In the genomic region with DNA sequence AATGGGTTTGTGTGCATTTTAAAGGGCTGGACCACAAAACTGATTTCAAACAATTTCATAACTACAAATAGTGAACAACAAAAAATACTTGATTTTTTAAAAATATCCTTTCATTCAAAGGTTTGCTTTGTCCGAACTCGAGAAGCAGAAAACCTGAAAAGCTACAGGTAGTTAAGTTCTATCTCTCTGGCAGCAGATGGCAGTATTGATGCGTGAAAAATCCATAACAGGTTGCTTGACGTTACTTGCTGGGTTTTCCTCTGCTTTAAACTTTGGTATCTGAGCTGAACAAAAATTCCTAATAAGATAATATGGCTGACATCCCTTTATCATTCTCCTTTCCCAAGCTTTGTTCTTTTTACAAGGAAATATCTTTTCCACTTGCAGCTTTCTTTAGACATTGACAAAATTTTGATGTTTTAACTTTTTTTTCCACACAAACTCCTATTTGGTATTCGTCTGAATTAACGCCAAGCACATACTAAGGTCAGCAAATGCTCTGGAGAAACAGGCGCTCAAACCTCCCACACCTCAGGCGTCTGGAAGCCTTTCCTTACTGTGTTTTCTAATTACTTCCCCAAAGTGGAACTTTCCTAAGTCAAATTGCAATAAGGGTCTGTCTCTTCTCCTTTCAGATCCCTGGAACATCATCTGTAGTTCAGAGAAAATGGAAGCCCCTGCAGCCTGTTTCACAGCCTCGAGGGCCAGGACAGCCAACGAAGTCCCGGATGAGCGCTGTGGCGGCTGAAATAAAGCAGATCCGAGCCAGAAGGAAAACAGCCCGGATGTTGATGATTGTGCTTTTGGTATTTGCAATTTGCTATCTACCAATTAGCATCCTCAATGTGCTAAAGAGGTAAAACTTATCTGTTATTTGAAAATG, we compare ENCODE assay signal across 1 cellular context.
TF ChIP-seq lines count a peak whose summit lies in the region.

No MANE protein-coding gene starts in this region.

TF ChIP-seq in K562, 482 proteins besides CTCF, POLR2A, EP300 and RAD21 (continued from another document):
- TF ChIP-seq, protein P1, sequence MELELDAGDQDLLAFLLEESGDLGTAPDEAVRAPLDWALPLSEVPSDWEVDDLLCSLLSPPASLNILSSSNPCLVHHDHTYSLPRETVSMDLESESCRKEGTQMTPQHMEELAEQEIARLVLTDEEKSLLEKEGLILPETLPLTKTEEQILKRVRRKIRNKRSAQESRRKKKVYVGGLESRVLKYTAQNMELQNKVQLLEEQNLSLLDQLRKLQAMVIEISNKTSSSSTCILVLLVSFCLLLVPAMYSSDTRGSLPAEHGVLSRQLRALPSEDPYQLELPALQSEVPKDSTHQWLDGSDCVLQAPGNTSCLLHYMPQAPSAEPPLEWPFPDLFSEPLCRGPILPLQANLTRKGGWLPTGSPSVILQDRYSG (tag; conservative IDR thresholded peaks at IDR 0.05; ENCODE audit: low read depth), result no peak
- TF ChIP-seq FOXA1 (IDR thresholded peaks at IDR 0.05; ENCODE audit: borderline replicate concordance) (no peak), SP2 (IDR thresholded peaks at IDR 0.05; ENCODE audit: extremely low read depth, low read depth, low read length, poor library complexity, severe bottlenecking) (no peak), MYBL2 (IDR thresholded peaks at IDR 0.05; ENCODE audit: low read depth) (no peak), MYBL2 (CRISPR knock-in tag; IDR thresholded peaks at IDR 0.05; ENCODE audit: borderline replicate concordance) (no peak), FOSL1 (tag; conservative IDR thresholded peaks at IDR 0.05) (no peak), NCOA1 (IDR thresholded peaks at IDR 0.05; ENCODE audit: low read depth) (no peak), HDAC6 (IDR thresholded peaks at IDR 0.05; ENCODE audit: low read depth, low read length) (no peak)
- TF ChIP-seq, protein P2, sequence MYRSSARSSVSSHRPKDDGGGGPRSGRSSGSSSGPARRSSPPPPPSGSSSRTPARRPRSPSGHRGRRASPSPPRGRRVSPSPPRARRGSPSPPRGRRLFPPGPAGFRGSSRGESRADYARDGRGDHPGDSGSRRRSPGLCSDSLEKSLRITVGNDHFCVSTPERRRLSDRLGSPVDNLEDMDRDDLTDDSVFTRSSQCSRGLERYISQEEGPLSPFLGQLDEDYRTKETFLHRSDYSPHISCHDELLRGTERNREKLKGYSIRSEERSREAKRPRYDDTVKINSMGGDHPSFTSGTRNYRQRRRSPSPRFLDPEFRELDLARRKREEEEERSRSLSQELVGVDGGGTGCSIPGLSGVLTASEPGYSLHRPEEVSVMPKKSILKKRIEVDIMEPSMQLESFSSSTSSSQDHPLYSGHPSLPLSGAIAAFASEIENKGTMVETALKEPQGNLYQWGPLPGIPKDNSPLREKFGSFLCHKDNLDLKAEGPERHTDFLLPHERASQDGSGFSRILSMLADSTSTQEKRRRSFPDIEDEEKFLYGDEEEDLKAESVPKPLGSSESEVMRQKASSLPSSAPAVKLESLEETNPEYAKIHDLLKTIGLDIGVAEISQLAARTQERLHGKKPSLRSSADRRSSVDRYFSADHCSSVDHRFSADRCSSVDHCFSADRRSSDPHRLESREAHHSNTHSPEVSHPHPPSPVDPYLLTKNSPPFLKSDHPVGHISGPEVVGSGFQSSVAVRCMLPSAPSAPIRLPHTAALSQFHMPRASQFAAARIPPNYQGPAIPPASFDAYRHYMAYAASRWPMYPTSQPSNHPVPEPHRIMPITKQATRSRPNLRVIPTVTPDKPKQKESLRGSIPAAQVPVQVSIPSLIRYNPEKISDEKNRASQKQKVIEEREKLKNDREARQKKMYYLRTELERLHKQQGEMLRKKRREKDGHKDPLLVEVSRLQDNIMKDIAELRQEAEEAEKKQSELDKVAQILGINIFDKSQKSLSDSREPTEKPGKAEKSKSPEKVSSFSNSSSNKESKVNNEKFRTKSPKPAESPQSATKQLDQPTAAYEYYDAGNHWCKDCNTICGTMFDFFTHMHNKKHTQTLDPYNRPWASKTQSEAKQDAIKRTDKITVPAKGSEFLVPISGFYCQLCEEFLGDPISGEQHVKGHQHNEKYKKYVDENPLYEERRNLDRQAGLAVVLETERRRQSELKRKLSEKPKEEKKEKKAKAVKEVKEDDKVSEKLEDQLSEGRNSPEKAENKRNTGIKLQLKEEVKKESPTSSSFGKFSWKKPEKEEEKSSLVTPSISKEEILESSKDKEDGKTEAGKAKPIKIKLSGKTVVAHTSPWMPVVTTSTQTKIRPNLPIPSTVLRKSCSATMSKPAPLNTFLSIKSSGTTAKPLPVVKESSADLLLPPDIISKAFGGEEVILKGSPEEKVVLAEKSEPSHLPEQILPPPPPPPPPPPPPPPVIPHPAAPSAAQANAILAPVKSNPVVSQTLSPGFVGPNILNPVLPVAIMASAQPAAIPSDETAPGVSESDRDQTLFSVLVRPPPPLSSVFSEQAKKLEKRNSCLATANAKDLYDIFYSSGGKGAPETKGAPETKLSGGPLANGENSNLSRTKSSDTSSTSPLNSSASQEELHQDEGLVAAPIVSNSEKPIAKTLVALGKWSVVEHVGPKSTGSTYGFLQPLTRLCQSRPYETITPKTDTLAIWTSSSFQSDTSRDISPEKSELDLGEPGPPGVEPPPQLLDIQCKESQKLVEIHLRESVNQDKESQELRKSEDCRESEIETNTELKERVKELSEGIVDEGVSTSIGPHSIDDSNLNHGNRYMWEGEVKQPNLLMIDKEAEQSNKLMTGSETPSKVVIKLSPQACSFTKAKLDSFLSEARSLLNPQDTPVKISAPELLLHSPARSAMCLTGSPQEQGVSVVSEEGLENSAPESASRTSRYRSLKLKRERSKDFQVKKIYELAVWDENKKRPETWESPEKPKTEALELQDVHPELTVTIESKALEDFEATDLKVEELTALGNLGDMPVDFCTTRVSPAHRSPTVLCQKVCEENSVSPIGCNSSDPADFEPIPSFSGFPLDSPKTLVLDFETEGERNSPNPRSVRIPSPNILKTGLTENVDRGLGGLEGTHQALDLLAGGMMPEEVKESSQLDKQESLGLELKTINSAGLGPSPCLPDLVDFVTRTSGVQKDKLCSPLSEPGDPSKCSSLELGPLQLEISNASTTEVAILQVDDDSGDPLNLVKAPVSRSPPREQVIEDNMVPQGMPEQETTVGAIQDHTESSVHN (IDR thresholded peaks at IDR 0.05; ENCODE audit: borderline replicate concordance in 1 of 2, low read depth in 1 of 2), result no peak
- TF ChIP-seq, protein P3, sequence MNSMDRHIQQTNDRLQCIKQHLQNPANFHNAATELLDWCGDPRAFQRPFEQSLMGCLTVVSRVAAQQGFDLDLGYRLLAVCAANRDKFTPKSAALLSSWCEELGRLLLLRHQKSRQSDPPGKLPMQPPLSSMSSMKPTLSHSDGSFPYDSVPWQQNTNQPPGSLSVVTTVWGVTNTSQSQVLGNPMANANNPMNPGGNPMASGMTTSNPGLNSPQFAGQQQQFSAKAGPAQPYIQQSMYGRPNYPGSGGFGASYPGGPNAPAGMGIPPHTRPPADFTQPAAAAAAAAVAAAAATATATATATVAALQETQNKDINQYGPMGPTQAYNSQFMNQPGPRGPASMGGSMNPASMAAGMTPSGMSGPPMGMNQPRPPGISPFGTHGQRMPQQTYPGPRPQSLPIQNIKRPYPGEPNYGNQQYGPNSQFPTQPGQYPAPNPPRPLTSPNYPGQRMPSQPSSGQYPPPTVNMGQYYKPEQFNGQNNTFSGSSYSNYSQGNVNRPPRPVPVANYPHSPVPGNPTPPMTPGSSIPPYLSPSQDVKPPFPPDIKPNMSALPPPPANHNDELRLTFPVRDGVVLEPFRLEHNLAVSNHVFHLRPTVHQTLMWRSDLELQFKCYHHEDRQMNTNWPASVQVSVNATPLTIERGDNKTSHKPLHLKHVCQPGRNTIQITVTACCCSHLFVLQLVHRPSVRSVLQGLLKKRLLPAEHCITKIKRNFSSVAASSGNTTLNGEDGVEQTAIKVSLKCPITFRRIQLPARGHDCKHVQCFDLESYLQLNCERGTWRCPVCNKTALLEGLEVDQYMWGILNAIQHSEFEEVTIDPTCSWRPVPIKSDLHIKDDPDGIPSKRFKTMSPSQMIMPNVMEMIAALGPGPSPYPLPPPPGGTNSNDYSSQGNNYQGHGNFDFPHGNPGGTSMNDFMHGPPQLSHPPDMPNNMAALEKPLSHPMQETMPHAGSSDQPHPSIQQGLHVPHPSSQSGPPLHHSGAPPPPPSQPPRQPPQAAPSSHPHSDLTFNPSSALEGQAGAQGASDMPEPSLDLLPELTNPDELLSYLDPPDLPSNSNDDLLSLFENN (IDR thresholded peaks at IDR 0.05; ENCODE audit: low read depth in 2 of 2, low read length in 2 of 2), result no peak
- TF ChIP-seq, protein P4, sequence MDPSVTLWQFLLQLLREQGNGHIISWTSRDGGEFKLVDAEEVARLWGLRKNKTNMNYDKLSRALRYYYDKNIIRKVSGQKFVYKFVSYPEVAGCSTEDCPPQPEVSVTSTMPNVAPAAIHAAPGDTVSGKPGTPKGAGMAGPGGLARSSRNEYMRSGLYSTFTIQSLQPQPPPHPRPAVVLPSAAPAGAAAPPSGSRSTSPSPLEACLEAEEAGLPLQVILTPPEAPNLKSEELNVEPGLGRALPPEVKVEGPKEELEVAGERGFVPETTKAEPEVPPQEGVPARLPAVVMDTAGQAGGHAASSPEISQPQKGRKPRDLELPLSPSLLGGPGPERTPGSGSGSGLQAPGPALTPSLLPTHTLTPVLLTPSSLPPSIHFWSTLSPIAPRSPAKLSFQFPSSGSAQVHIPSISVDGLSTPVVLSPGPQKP (CRISPR knock-in tag; IDR thresholded peaks at IDR 0.05), result no peak
